In genomic region chr4:86108834-86109233, GRCh38 we compare ENCODE assay signal across 1 cellular context.
TF ChIP-seq lines count a peak whose summit lies in the region.

No MANE protein-coding gene starts in this region.

TF ChIP-seq in HepG2, 621 proteins besides CTCF, POLR2A, EP300 and RAD21 (continued from another document and continues in another):
- TF ChIP-seq ZSCAN22 (CRISPR knock-in tag; IDR thresholded peaks at IDR 0.05) (no peak), IRX3 (CRISPR knock-in tag; IDR thresholded peaks at IDR 0.05; ENCODE audit: borderline replicate concordance, low read depth) (no peak), RFX3 (CRISPR knock-in tag; IDR thresholded peaks at IDR 0.05) (no peak), HBP1 (CRISPR knock-in tag; IDR thresholded peaks at IDR 0.05; ENCODE audit: low read depth) (no peak), ZBTB7B (CRISPR knock-in tag; IDR thresholded peaks at IDR 0.05) (no peak), THYN1 (CRISPR knock-in tag; IDR thresholded peaks at IDR 0.05; ENCODE audit: borderline replicate concordance, low read depth) (no peak), ZFP90 (CRISPR knock-in tag; IDR thresholded peaks at IDR 0.05; ENCODE audit: borderline replicate concordance) (no peak), CBFB (CRISPR knock-in tag; IDR thresholded peaks at IDR 0.05) (peak; percentile 75; the same call in 1 of the 2 replicates), ZNF256 (CRISPR knock-in tag; conservative IDR thresholded peaks at IDR 0.05) (no peak), MATR3 (CRISPR knock-in tag; IDR thresholded peaks at IDR 0.05) (no peak), MIER3 (CRISPR knock-in tag; IDR thresholded peaks at IDR 0.05; ENCODE audit: borderline replicate concordance) (no peak), MAX (IDR thresholded peaks at IDR 0.05) (no peak), HOXA3 (CRISPR knock-in tag; IDR thresholded peaks at IDR 0.05) (no peak), ZNF451 (CRISPR knock-in tag; IDR thresholded peaks at IDR 0.05) (no peak), SOX13 (IDR thresholded peaks at IDR 0.05) (no peak), SOX13 (CRISPR knock-in tag; conservative IDR thresholded peaks at IDR 0.05 in 1 of 2, IDR thresholded peaks at IDR 0.05 in 1 of 2) (peak in 1 of 2 experiments; percentile 62; a peak in 2 of 4 replicates), RBAK (CRISPR knock-in tag; IDR thresholded peaks at IDR 0.05) (no peak), NFE2L1 (CRISPR knock-in tag; IDR thresholded peaks at IDR 0.05; ENCODE audit: borderline replicate concordance) (no peak), ATF7 (IDR thresholded peaks at IDR 0.05) (no peak), ATF7 (CRISPR knock-in tag; IDR thresholded peaks at IDR 0.05) (no peak), ZSCAN5A (CRISPR knock-in tag; IDR thresholded peaks at IDR 0.05; ENCODE audit: borderline replicate concordance) (no peak), TBX3 (IDR thresholded peaks at IDR 0.05; ENCODE audit: borderline replicate concordance) (peak; percentile 55; the same call in 1 of the 2 replicates), ETV5 (CRISPR knock-in tag; IDR thresholded peaks at IDR 0.05; ENCODE audit: borderline replicate concordance) (no peak), HNF4A (CRISPR knock-in tag; IDR thresholded peaks at IDR 0.05) (peak; percentile 85), FOXP1 (IDR thresholded peaks at IDR 0.05) (no peak), FOXP1 (CRISPR knock-in tag; IDR thresholded peaks at IDR 0.05) (0 out of 2 replicates have a peak, but pooled peaks have one; percentile 8), HDAC2 (CRISPR knock-in tag; IDR thresholded peaks at IDR 0.05) (peak; percentile 58), ARNT2 (CRISPR knock-in tag; IDR thresholded peaks at IDR 0.05; ENCODE audit: low read depth) (no peak), GABPA (IDR thresholded peaks at IDR 0.05; ENCODE audit: low read depth, low read length) (no peak), GABPA (CRISPR knock-in tag; IDR thresholded peaks at IDR 0.05; ENCODE audit: low read depth) (no peak), ZNF546 (CRISPR knock-in tag; conservative IDR thresholded peaks at IDR 0.05) (no peak), REXO4 (CRISPR knock-in tag; IDR thresholded peaks at IDR 0.05; ENCODE audit: borderline replicate concordance) (no peak)
- TF ChIP-seq, protein P1, sequence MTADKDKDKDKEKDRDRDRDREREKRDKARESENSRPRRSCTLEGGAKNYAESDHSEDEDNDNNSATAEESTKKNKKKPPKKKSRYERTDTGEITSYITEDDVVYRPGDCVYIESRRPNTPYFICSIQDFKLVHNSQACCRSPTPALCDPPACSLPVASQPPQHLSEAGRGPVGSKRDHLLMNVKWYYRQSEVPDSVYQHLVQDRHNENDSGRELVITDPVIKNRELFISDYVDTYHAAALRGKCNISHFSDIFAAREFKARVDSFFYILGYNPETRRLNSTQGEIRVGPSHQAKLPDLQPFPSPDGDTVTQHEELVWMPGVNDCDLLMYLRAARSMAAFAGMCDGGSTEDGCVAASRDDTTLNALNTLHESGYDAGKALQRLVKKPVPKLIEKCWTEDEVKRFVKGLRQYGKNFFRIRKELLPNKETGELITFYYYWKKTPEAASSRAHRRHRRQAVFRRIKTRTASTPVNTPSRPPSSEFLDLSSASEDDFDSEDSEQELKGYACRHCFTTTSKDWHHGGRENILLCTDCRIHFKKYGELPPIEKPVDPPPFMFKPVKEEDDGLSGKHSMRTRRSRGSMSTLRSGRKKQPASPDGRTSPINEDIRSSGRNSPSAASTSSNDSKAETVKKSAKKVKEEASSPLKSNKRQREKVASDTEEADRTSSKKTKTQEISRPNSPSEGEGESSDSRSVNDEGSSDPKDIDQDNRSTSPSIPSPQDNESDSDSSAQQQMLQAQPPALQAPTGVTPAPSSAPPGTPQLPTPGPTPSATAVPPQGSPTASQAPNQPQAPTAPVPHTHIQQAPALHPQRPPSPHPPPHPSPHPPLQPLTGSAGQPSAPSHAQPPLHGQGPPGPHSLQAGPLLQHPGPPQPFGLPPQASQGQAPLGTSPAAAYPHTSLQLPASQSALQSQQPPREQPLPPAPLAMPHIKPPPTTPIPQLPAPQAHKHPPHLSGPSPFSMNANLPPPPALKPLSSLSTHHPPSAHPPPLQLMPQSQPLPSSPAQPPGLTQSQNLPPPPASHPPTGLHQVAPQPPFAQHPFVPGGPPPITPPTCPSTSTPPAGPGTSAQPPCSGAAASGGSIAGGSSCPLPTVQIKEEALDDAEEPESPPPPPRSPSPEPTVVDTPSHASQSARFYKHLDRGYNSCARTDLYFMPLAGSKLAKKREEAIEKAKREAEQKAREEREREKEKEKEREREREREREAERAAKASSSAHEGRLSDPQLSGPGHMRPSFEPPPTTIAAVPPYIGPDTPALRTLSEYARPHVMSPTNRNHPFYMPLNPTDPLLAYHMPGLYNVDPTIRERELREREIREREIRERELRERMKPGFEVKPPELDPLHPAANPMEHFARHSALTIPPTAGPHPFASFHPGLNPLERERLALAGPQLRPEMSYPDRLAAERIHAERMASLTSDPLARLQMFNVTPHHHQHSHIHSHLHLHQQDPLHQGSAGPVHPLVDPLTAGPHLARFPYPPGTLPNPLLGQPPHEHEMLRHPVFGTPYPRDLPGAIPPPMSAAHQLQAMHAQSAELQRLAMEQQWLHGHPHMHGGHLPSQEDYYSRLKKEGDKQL (CRISPR knock-in tag; IDR thresholded peaks at IDR 0.05; ENCODE audit: low read depth): peak; percentile 77
- TF ChIP-seq, protein P2, sequence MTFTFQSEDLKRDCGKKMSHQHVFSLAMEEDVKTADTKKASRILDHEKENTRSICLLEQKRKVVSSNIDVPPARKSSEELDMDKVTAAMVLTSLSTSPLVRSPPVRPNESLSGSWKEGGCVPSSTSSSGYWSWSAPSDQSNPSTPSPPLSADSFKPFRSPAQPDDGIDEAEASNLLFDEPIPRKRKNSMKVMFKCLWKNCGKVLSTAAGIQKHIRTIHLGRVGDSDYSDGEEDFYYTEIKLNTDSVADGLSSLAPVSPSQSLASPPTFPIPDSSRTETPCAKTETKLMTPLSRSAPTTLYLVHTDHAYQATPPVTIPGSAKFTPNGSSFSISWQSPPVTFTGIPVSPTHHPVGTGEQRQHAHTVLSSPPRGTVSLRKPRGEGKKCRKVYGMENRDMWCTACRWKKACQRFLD (CRISPR knock-in tag; IDR thresholded peaks at IDR 0.05; ENCODE audit: borderline replicate concordance): no peak
- TF ChIP-seq, protein P3, sequence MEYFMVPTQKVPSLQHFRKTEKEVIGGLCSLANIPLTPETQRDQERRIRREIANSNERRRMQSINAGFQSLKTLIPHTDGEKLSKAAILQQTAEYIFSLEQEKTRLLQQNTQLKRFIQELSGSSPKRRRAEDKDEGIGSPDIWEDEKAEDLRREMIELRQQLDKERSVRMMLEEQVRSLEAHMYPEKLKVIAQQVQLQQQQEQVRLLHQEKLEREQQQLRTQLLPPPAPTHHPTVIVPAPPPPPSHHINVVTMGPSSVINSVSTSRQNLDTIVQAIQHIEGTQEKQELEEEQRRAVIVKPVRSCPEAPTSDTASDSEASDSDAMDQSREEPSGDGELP (IDR thresholded peaks at IDR 0.05; ENCODE audit: borderline replicate concordance, low read depth): no peak
- TF ChIP-seq, protein P4, sequence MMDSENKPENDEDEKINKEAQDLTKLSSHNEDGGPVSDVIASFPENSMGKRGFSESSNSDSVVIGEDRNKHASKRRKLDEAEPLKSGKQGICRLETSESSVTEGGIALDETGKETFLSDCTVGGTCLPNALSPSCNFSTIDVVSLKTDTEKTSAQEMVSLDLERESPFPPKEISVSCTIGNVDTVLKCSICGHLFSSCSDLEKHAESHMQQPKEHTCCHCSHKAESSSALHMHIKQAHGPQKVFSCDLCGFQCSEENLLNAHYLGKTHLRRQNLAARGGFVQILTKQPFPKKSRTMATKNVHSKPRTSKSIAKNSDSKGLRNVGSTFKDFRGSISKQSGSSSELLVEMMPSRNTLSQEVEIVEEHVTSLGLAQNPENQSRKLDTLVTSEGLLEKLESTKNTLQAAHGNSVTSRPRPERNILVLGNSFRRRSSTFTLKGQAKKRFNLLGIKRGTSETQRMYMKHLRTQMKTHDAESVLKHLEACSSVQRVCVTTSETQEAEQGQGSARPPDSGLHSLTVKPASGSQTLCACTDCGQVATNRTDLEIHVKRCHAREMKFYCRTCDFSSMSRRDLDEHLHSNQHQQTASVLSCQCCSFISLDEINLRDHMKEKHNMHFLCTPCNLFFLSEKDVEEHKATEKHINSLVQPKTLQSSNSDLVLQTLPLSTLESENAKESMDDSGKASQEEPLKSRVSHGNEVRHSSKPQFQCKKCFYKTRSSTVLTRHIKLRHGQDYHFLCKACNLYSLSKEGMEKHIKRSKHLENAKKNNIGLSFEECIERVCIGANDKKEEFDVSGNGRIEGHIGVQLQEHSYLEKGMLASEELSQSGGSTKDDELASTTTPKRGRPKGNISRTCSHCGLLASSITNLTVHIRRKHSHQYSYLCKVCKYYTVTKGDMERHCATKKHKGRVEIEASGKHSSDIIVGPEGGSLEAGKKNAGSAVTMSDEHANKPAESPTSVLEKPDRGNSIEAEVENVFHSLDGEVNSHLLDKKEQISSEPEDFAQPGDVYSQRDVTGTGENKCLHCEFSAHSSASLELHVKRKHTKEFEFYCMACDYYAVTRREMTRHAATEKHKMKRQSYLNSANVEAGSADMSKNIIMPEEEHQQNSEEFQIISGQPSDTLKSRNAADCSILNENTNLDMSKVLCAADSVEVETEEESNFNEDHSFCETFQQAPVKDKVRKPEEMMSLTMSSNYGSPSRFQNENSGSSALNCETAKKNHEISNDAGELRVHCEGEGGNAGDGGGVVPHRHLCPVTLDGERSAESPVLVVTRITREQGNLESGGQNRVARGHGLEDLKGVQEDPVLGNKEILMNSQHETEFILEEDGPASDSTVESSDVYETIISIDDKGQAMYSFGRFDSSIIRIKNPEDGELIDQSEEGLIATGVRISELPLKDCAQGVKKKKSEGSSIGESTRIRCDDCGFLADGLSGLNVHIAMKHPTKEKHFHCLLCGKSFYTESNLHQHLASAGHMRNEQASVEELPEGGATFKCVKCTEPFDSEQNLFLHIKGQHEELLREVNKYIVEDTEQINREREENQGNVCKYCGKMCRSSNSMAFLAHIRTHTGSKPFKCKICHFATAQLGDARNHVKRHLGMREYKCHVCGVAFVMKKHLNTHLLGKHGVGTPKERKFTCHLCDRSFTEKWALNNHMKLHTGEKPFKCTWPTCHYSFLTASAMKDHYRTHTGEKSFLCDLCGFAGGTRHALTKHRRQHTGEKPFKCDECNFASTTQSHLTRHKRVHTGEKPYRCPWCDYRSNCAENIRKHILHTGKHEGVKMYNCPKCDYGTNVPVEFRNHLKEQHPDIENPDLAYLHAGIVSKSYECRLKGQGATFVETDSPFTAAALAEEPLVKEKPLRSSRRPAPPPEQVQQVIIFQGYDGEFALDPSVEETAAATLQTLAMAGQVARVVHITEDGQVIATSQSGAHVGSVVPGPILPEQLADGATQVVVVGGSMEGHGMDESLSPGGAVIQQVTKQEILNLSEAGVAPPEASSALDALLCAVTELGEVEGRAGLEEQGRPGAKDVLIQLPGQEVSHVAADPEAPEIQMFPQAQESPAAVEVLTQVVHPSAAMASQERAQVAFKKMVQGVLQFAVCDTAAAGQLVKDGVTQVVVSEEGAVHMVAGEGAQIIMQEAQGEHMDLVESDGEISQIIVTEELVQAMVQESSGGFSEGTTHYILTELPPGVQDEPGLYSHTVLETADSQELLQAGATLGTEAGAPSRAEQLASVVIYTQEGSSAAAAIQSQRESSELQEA (CRISPR knock-in tag; IDR thresholded peaks at IDR 0.05; ENCODE audit: not compliant biosample characterization): no peak
- TF ChIP-seq, protein P5, sequence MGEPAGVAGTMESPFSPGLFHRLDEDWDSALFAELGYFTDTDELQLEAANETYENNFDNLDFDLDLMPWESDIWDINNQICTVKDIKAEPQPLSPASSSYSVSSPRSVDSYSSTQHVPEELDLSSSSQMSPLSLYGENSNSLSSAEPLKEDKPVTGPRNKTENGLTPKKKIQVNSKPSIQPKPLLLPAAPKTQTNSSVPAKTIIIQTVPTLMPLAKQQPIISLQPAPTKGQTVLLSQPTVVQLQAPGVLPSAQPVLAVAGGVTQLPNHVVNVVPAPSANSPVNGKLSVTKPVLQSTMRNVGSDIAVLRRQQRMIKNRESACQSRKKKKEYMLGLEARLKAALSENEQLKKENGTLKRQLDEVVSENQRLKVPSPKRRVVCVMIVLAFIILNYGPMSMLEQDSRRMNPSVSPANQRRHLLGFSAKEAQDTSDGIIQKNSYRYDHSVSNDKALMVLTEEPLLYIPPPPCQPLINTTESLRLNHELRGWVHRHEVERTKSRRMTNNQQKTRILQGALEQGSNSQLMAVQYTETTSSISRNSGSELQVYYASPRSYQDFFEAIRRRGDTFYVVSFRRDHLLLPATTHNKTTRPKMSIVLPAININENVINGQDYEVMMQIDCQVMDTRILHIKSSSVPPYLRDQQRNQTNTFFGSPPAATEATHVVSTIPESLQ (CRISPR knock-in tag; conservative IDR thresholded peaks at IDR 0.05): no peak
- TF ChIP-seq, protein P6, sequence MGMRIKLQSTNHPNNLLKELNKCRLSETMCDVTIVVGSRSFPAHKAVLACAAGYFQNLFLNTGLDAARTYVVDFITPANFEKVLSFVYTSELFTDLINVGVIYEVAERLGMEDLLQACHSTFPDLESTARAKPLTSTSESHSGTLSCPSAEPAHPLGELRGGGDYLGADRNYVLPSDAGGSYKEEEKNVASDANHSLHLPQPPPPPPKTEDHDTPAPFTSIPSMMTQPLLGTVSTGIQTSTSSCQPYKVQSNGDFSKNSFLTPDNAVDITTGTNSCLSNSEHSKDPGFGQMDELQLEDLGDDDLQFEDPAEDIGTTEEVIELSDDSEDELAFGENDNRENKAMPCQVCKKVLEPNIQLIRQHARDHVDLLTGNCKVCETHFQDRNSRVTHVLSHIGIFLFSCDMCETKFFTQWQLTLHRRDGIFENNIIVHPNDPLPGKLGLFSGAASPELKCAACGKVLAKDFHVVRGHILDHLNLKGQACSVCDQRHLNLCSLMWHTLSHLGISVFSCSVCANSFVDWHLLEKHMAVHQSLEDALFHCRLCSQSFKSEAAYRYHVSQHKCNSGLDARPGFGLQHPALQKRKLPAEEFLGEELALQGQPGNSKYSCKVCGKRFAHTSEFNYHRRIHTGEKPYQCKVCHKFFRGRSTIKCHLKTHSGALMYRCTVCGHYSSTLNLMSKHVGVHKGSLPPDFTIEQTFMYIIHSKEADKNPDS (CRISPR knock-in tag; IDR thresholded peaks at IDR 0.05): 0 out of 2 replicates have a peak, but pooled peaks have one; percentile 35
